ENCODE assay signal across 22 cellular contexts in genomic region chr17:62678214-62678919, GRCh38.
"Had no signal": no experiment of that assay in that cellular context is flagged by ENCODE, and none has a peak within 500 bp of the region (broad histone marks: within the 10 kb centered on the region; RNA-seq: fewer than 3 reads in every experiment).

No MANE protein-coding gene starts in this region.

- H2AFZ ChIP-seq: neural progenitor cell, parathyroid adenoma had no signal

- H3K9me3 ChIP-seq: heart right ventricle, mucosa of descending colon, right atrium auricular region, suprapubic skin, thyroid gland, uterus had no signal

- H3K27ac ChIP-seq: heart right ventricle, neural progenitor cell, parathyroid adenoma, right atrium auricular region, suprapubic skin, thyroid gland, uterus had no signal

- ATAC-seq: esophagus mucosa; heart right ventricle; mucosa of descending colon; naive thymus-derived CD8-positive, alpha-beta T cell; stimulated activated effector memory CD8-positive, alpha-beta T cell treated with anti-CD3 and anti-CD28 coated beads, Interleukin-12 subunit alpha, Interleukin-12 subunit beta, amount 100 ng/mL, for 72 hours; stimulated activated naive CD8-positive, alpha-beta T cell treated with anti-CD3 and anti-CD28 coated beads, Interleukin-15, Interleukin-2, amounts not matched to agents 100 U/mL and 50 U/mL, for 24 hours had no signal

- DNase-seq: effector memory CD4-positive, alpha-beta T cell; heart right ventricle; hypothalamus; kidney glomerular epithelial cell; mucosa of descending colon; naive thymus-derived CD8-positive, alpha-beta T cell; occipital lobe; stimulated activated CD4-positive, alpha-beta T cell treated with anti-CD3 and anti-CD28 coated beads, Interleukin-2, amount 100 ng/mL, for 48 hours; stimulated activated CD8-positive, alpha-beta memory T cell treated with anti-CD3 and anti-CD28 coated beads, Interleukin-4, amount 100 ng/mL, for 48 hours; stimulated activated naive CD8-positive, alpha-beta T cell treated with anti-CD3 and anti-CD28 coated beads, Interleukin-15, Interleukin-2, amounts not matched to agents 100 U/mL and 50 U/mL, for 24 hours; thyroid gland; uterus had no signal

- H3K4me1 ChIP-seq: neural progenitor cell, parathyroid adenoma, right atrium auricular region, thyroid gland had no signal

- FAIRE-seq: endometrium, frontal cortex, islet of Langerhans had no signal

- H3K27me3 ChIP-seq: heart right ventricle, neural progenitor cell, right atrium auricular region, suprapubic skin, thyroid gland, uterus had no signal

- H3K4me2 ChIP-seq: neural progenitor cell, smooth muscle cell had no signal

- H3K4me3 ChIP-seq: heart right ventricle, mucosa of descending colon, neural progenitor cell, right atrium auricular region, smooth muscle cell, suprapubic skin, thyroid gland, uterus had no signal

- H3K9ac ChIP-seq: neural progenitor cell, parathyroid adenoma had no signal

- H3K36me3 ChIP-seq: neural progenitor cell, thyroid gland, uterus had no signal
